In genomic region chr2:85929096-85930044, GRCh38 we compare ENCODE assay signal across 30 cellular contexts. TPM values are rescaled to one million over a fixed set of nuclear protein-coding genes. Genes with fewer than 3 reads are reported as not detected.
DNase-seq lines count a peak whose midpoint lies in the region; ATAC-seq and TF ChIP-seq lines count a peak whose summit lies in the region.
"Had no signal": no experiment of that assay in that cellular context is flagged by ENCODE, and none has a peak within 500 bp of the region (broad histone marks: within the 10 kb centered on the region; RNA-seq: fewer than 3 reads in every experiment).

No MANE protein-coding gene starts in this region.

- POLR2A ChIA-PET in activated CD8-positive, alpha-beta T cell treated with anti-CD3 and anti-CD28 coated beads for 36 hours (lab: Charles Lee): interaction anchor here (0.9 to 1.0 kb wide), 2 partner anchors 13 to 107 kb away, joined by 3 read pairs; no protein-coding TSS in a partner anchor
- POLR2A ChIA-PET in activated CD8-positive, alpha-beta T cell treated with anti-CD3 and anti-CD28 coated beads, Interleukin-2, amount 10 ng/mL, durations not matched to agents 7 days and 5 days (lab: Charles Lee): interaction anchor here (0.7 to 1.2 kb wide), 2 partner anchors 76 to 151 kb away, joined by 3 to 4 read pairs; no protein-coding TSS in a partner anchor

- CTCF ChIA-PET in activated CD8-positive, alpha-beta T cell treated with anti-CD3 and anti-CD28 coated beads for 36 hours (lab: Charles Lee): interaction anchor here (0.7 to 2.6 kb wide), 4 partner anchors 40 to 151 kb away, joined by 3 to 11 read pairs (median 6); partner anchors contain the start of gene ST3GAL5
- CTCF ChIA-PET in activated CD8-positive, alpha-beta T cell treated with anti-CD3 and anti-CD28 coated beads, Interleukin-2, amount 10 ng/mL, durations not matched to agents 7 days and 5 days (lab: Charles Lee): interaction anchor here (0.8 to 2.6 kb wide), 14 partner anchors 9 to 151 kb away, joined by 3 to 19 read pairs (median 4); partner anchors contain the start of gene ST3GAL5

- H2AFZ ChIP-seq in smooth muscle cell (ENCODE audit: low read depth): no peak overlapping the region

- H3K36me3 ChIP-seq in mesodermal cell (ENCODE audit: control insufficient read depth, insufficient read depth, low read length): no peaks in the 10 kb centered on the region
- no peaks in the 10 kb centered on the region for H3K36me3 ChIP-seq in thyroid gland
- H3K36me3 ChIP-seq in smooth muscle cell (ENCODE audit: low read depth): no peaks in the 10 kb centered on the region
- H3K36me3 ChIP-seq in heart left ventricle: no peaks in the 10 kb centered on the region
- H3K36me3 ChIP-seq: esophagus squamous epithelium, sigmoid colon, upper lobe of right lung had no signal

- ATAC-seq in activated CD8-positive, alpha-beta T cell treated with anti-CD3 and anti-CD28 coated beads for 36 hours: peak; percentile 14
- no peak for ATAC-seq in activated CD8-positive, alpha-beta T cell treated with anti-CD3 and anti-CD28 coated beads, Interleukin-2, amount 10 ng/mL, durations not matched to agents 7 days and 5 days
- no peak for ATAC-seq in central memory CD8-positive, alpha-beta T cell (replicated peaks; ENCODE audit: extremely low read depth, poor library complexity, severe bottlenecking)
- no peak for ATAC-seq in heart left ventricle
- ATAC-seq: upper lobe of right lung had no signal

- H3K27ac ChIP-seq in mesodermal cell (ENCODE audit: low read depth, low read length, severe bottlenecking): peak overlapping the region; percentile 1
- H3K27ac ChIP-seq in thyroid gland: peak overlapping the region; percentile 75 to 91 (median 79)
- H3K27ac ChIP-seq in smooth muscle cell (ENCODE audit: low read depth): no peak overlapping the region
- H3K27ac ChIP-seq in heart left ventricle: no peak overlapping the region
- H3K27ac ChIP-seq: 22Rv1, psoas muscle, upper lobe of right lung had no signal

- no peaks in the 10 kb centered on the region for H4K20me1 ChIP-seq in smooth muscle cell (ENCODE audit: low read depth)

- H3F3A ChIP-seq in smooth muscle cell (ENCODE audit: low read depth): no peaks in the 10 kb centered on the region

- no peaks in the 10 kb centered on the region for H3K27me3 Mint-ChIP-seq in activated CD8-positive, alpha-beta T cell treated with anti-CD3 and anti-CD28 coated beads for 36 hours
- peaks cover 2% of the 10 kb centered on the region for H3K27me3 Mint-ChIP-seq in activated CD8-positive, alpha-beta T cell treated with anti-CD3 and anti-CD28 coated beads, Interleukin-2, amount 10 ng/mL, durations not matched to agents 7 days and 5 days (ENCODE audit: low read depth)
- H3K27me3 Mint-ChIP-seq in central memory CD8-positive, alpha-beta T cell: no peaks in the 10 kb centered on the region
- H3K27me3 Mint-ChIP-seq: memory B cell had no signal

- no peaks in the 10 kb centered on the region for H3K9me3 Mint-ChIP-seq in activated CD8-positive, alpha-beta T cell treated with anti-CD3 and anti-CD28 coated beads for 36 hours
- no peaks in the 10 kb centered on the region for H3K9me3 Mint-ChIP-seq in activated CD8-positive, alpha-beta T cell treated with anti-CD3 and anti-CD28 coated beads, Interleukin-2, amount 10 ng/mL, durations not matched to agents 7 days and 5 days (ENCODE audit: insufficient read depth)
- no peaks in the 10 kb centered on the region for H3K9me3 Mint-ChIP-seq in central memory CD8-positive, alpha-beta T cell
- H3K9me3 Mint-ChIP-seq: dendritic cell treated with granulocyte-macrophage colony-stimulating factor and Interleukin-4, amounts not matched to agents 40 ng/mL and 50 ng/mL, for 4 days; IgD-negative memory B cell; memory B cell had no signal

- no peaks in the 10 kb centered on the region for H3K9me3 ChIP-seq in mesodermal cell (ENCODE audit: control insufficient read depth, low read length)
- H3K9me3 ChIP-seq in thyroid gland: no peaks in the 10 kb centered on the region
- no peaks in the 10 kb centered on the region for H3K9me3 ChIP-seq in smooth muscle cell (replicated peaks; ENCODE audit: low read depth)
- H3K9me3 ChIP-seq in heart left ventricle: no peaks in the 10 kb centered on the region
- H3K9me3 ChIP-seq: esophagus squamous epithelium, psoas muscle, sigmoid colon, upper lobe of right lung had no signal

- no peaks in the 10 kb centered on the region for H3K79me2 ChIP-seq in smooth muscle cell (ENCODE audit: low read depth)

- H3K4me3 ChIP-seq in mesodermal cell (ENCODE audit: extremely low read depth, insufficient read depth, low read length, poor library complexity, severe bottlenecking): no peak overlapping the region
- H3K4me3 ChIP-seq in thyroid gland (replicated peaks in 1 of 3): no peak overlapping the region
- no peak overlapping the region for H3K4me3 ChIP-seq in smooth muscle cell
- H3K4me3 ChIP-seq in heart left ventricle: no peak overlapping the region
- H3K4me3 ChIP-seq: esophagus squamous epithelium, psoas muscle, sigmoid colon, upper lobe of right lung had no signal

- H3K4me2 ChIP-seq in smooth muscle cell: no peak overlapping the region

- no peak overlapping the region for H3K9ac ChIP-seq in smooth muscle cell (ENCODE audit: low read depth)

- TF ChIP-seq CTCF in activated CD8-positive, alpha-beta T cell treated with anti-CD3 and anti-CD28 coated beads for 36 hours (IDR thresholded peaks at IDR 0.05): no peak
- TF ChIP-seq CTCF in thyroid gland (IDR thresholded peaks at IDR 0.05) (no peak), smooth muscle cell (IDR thresholded peaks at IDR 0.05; ENCODE audit: borderline replicate concordance, insufficient read depth, poor library complexity, severe bottlenecking) (no peak), heart left ventricle (IDR thresholded peaks at IDR 0.05) (no peak)

- WGBS in mesodermal cell (ENCODE audit: insufficient coverage in 2 of 2), 2 experiments: 98% methylated on average over 8 to 13 of the region's 19 CpGs
- 60 to 67% methylated on average over 12 to 18 of the region's 19 CpGs for WGBS in thyroid gland, 2 donors
- WGBS in smooth muscle cell (ENCODE audit: low lambda C conversion rate): 84% methylated on average over 19 of the region's 19 CpGs
- 86 to 93% (median 90%) methylated on average over 18 to 19 of the region's 19 CpGs for WGBS in heart left ventricle, 4 donors

- intact Hi-C loops in activated CD8-positive, alpha-beta T cell treated with anti-CD3 and anti-CD28 coated beads for 36 hours (cut with micrococcal nuclease): no loop called here
- intact Hi-C loops in thyroid gland (cut with DNase I): no loop called here
- intact Hi-C loops in heart left ventricle (cut with DNase I): no loop called here

- no peak for DNase-seq in activated CD8-positive, alpha-beta T cell treated with anti-CD3 and anti-CD28 coated beads for 36 hours
- no peak for DNase-seq in activated CD8-positive, alpha-beta T cell treated with anti-CD3 and anti-CD28 coated beads, Interleukin-2, amount 10 ng/mL, durations not matched to agents 7 days and 5 days
- no peak for DNase-seq in central memory CD8-positive, alpha-beta T cell (ENCODE audit: low spot score in 2 of 2)
- peak; percentile 65 to 76 for DNase-seq in thyroid gland
- no peak for DNase-seq in NOMO-1 treated with dmso at 0.1 percent for 144 hours (lab: John Stamatoyannopoulos, UW; ENCODE audit: unreplicated experiment)
- no peak for DNase-seq in smooth muscle cell (lab: John Stamatoyannopoulos, UW; ENCODE audit: unreplicated experiment)
- no peak for DNase-seq in heart left ventricle
- DNase-seq: activated CD4-positive, alpha-beta T cell treated with anti-CD3 and anti-CD28 coated beads for 36 hours; activated effector memory CD4-positive, alpha-beta T cell treated with Interleukin-2 at 50 U/mL for 16 hours; activated T-cell treated with anti-CD3 and anti-CD28 coated beads, Interleukin-2, amount 50 U/mL, for 1 hour; central memory CD4-positive, alpha-beta T cell; esophagus squamous epithelium; foreskin melanocyte; hippocampal formation; NCI-H1092; NCI-H1694; NCI-H2171; NCI-H82; nucleus accumbens; psoas muscle; sigmoid colon; stimulated activated CD4-positive, alpha-beta T cell treated with anti-CD3 and anti-CD28 coated beads, Interleukin-4, amount 100 ng/mL, for 4 hours; T-helper 9 cell; upper lobe of right lung had no signal

- TF ChIP-seq POLR2A in thyroid gland (IDR thresholded peaks at IDR 0.05): no peak
- TF ChIP-seq POLR2A in heart left ventricle (IDR thresholded peaks at IDR 0.05): no peak

- no peak overlapping the region for H3K4me3 Mint-ChIP-seq in activated CD8-positive, alpha-beta T cell treated with anti-CD3 and anti-CD28 coated beads for 36 hours
- H3K4me3 Mint-ChIP-seq in activated CD8-positive, alpha-beta T cell treated with anti-CD3 and anti-CD28 coated beads, Interleukin-2, amount 10 ng/mL, durations not matched to agents 7 days and 5 days: no peak overlapping the region
- no peak overlapping the region for H3K4me3 Mint-ChIP-seq in central memory CD8-positive, alpha-beta T cell
- H3K4me3 Mint-ChIP-seq: activated CD4-positive, alpha-beta T cell treated with anti-CD3 and anti-CD28 coated beads for 36 hours; dendritic cell treated with granulocyte-macrophage colony-stimulating factor and Interleukin-4, amounts not matched to agents 40 ng/mL and 50 ng/mL, for 4 days; memory B cell had no signal

- no peaks in the 10 kb centered on the region for H3K36me3 Mint-ChIP-seq in activated CD8-positive, alpha-beta T cell treated with anti-CD3 and anti-CD28 coated beads for 36 hours (ENCODE audit: low read depth)
- H3K36me3 Mint-ChIP-seq in activated CD8-positive, alpha-beta T cell treated with anti-CD3 and anti-CD28 coated beads, Interleukin-2, amount 10 ng/mL, durations not matched to agents 7 days and 5 days (ENCODE audit: low read depth): peaks cover 2% of the 10 kb centered on the region
- no peaks in the 10 kb centered on the region for H3K36me3 Mint-ChIP-seq in central memory CD8-positive, alpha-beta T cell (ENCODE audit: insufficient read depth)
- H3K36me3 Mint-ChIP-seq: CD14-positive monocyte, memory B cell had no signal

- H3K4me1 ChIP-seq in mesodermal cell (ENCODE audit: control insufficient read depth, insufficient read depth, low read length, poor library complexity, severe bottlenecking): peaks cover 20% of the 10 kb centered on the region
- H3K4me1 ChIP-seq in thyroid gland: peaks cover 26 to 55% of the 10 kb centered on the region in 2 donors
- H3K4me1 ChIP-seq in smooth muscle cell (ENCODE audit: low read depth): peaks cover 3% of the 10 kb centered on the region
- peaks cover 0 to 26% (median 12%) of the 10 kb centered on the region in 12 donors for H3K4me1 ChIP-seq in heart left ventricle

- H3K27ac Mint-ChIP-seq in activated CD8-positive, alpha-beta T cell treated with anti-CD3 and anti-CD28 coated beads for 36 hours: no peak overlapping the region
- no peak overlapping the region for H3K27ac Mint-ChIP-seq in activated CD8-positive, alpha-beta T cell treated with anti-CD3 and anti-CD28 coated beads, Interleukin-2, amount 10 ng/mL, durations not matched to agents 7 days and 5 days
- peak overlapping the region; percentile 60 for H3K27ac Mint-ChIP-seq in central memory CD8-positive, alpha-beta T cell (ENCODE audit: low read depth)
- H3K27ac Mint-ChIP-seq: activated CD4-positive, alpha-beta T cell treated with anti-CD3 and anti-CD28 coated beads for 36 hours; dendritic cell treated with granulocyte-macrophage colony-stimulating factor and Interleukin-4, amounts not matched to agents 40 ng/mL and 50 ng/mL, for 4 days; memory B cell had no signal

- H3K27me3 ChIP-seq in thyroid gland (no peaks in the 10 kb centered on the region), smooth muscle cell (ENCODE audit: low read depth) (no peaks in the 10 kb centered on the region), heart left ventricle (peaks cover 0 to 3% (median 0%) of the 10 kb centered on the region in 9 donors)
- H3K27me3 ChIP-seq: sigmoid colon, upper lobe of right lung had no signal

- H3K4me1 Mint-ChIP-seq in activated CD8-positive, alpha-beta T cell treated with anti-CD3 and anti-CD28 coated beads for 36 hours (ENCODE audit: low read depth): peaks cover 34% of the 10 kb centered on the region
- H3K4me1 Mint-ChIP-seq in activated CD8-positive, alpha-beta T cell treated with anti-CD3 and anti-CD28 coated beads, Interleukin-2, amount 10 ng/mL, durations not matched to agents 7 days and 5 days (ENCODE audit: low read depth): peaks cover 57% of the 10 kb centered on the region
- peaks cover 18% of the 10 kb centered on the region for H3K4me1 Mint-ChIP-seq in central memory CD8-positive, alpha-beta T cell

RNA-seq across cellular contexts. Expression of gene ST3GAL5, which starts 40.6 kb away (rescaled TPM):
- total RNA-seq in activated CD8-positive, alpha-beta T cell treated with anti-CD3 and anti-CD28 coated beads for 36 hours: 10 to 100 TPM; 21.1 to 21.5 TPM
- 10 to 100 TPM; 43.4 to 46.7 TPM for total RNA-seq in activated CD8-positive, alpha-beta T cell treated with anti-CD3 and anti-CD28 coated beads, Interleukin-2, amount 10 ng/mL, durations not matched to agents 7 days and 5 days
- polyA plus RNA-seq in mesodermal cell (2013, experiment 1 of 2): 21.5 TPM
- 23.8 TPM for polyA plus RNA-seq in mesodermal cell (2013, experiment 2 of 2)
- total RNA-seq in thyroid gland (100 to 1,000 TPM; 139 to 199 (median 156) TPM), smooth muscle cell (21.3 and 26.4 TPM in 2 replicates), heart left ventricle (10 to 100 TPM in 2 of 9 donors, 1 to 10 TPM in 7; 2.0 to 21.1 (median 4.0) TPM)
- polyA plus RNA-seq in smooth muscle cell (10.9 and 12.3 TPM in 2 replicates), heart left ventricle (1 to 10 TPM; 3.2 to 4.3 TPM)

Comparison
In these comparisons a context has a peak if more than half of its experiments do, and no peak if none do; other contexts are left out.
1. DNase-seq: peak in thyroid gland (2 of 2); none in activated CD8-positive, alpha-beta T cell treated with anti-CD3 and anti-CD28 coated beads for 36 hours (single experiment), activated CD8-positive, alpha-beta T cell treated with anti-CD3 and anti-CD28 coated beads, Interleukin-2, amount 10 ng/mL, durations not matched to agents 7 days and 5 days (single experiment), central memory CD8-positive, alpha-beta T cell (0 of 2), NOMO-1 treated with dmso at 0.1 percent for 144 hours (single experiment), smooth muscle cell (single experiment) and heart left ventricle (0 of 5).
2. H3K27ac ChIP-seq: peak in mesodermal cell (single experiment) and thyroid gland (3 of 3); none in smooth muscle cell (single experiment) and heart left ventricle (0 of 12).